In the genomic region with DNA sequence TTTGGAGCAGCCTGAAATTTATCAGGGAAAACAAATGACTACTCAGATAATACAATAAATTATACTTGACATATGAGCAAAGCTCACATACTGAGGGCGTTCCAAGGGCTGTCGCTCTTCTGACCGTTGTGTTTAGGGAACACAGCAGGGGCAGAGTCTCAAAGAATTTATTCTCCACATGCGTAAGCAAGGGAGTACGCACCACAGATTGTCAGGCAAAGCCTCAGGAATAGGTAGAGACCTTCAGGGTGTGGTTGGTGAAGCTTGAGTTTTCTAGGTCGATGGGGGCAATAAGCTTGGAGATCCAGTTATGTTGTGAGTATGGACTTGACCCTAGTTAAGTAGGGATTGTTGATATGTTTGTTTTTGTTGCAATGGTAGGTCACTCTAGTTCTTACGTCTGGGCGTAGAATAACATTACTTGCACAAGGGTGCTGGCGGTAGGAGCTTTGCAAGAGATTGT, we compare ENCODE assay signal across 9 cellular contexts. TPM values are rescaled to one million over a fixed set of nuclear protein-coding genes. Genes with fewer than 3 reads are reported as not detected.
DNase-seq lines count a peak whose midpoint lies in the region; ATAC-seq, FAIRE-seq and TF ChIP-seq lines count a peak whose summit lies in the region.
"Had no signal": no experiment of that assay in that cellular context is flagged by ENCODE, and none has a peak within 500 bp of the region (broad histone marks: within the 10 kb centered on the region; RNA-seq: fewer than 3 reads in every experiment).

No MANE protein-coding gene starts in this region.

- no peaks in the 10 kb centered on the region for H3K9me3 Mint-ChIP-seq in chondrocyte (ENCODE audit: low read depth)
- H3K9me3 Mint-ChIP-seq in memory B cell = no peaks in the 10 kb centered on the region

- TF ChIP-seq CTCF in chondrocyte (IDR thresholded peaks at IDR 0.05) = no peak

- H3K4me1 Mint-ChIP-seq in chondrocyte (ENCODE audit: low read depth) = peaks cover 31% of the 10 kb centered on the region
- H3K4me1 Mint-ChIP-seq in memory B cell = peaks cover 30% of the 10 kb centered on the region

- H3K27me3 Mint-ChIP-seq in chondrocyte (ENCODE audit: low read depth) (no peaks in the 10 kb centered on the region), memory B cell (no peaks in the 10 kb centered on the region)

- H3K36me3 Mint-ChIP-seq in chondrocyte (ENCODE audit: low read depth) (peaks cover 4% of the 10 kb centered on the region), memory B cell (peaks cover 6% of the 10 kb centered on the region)

- H3K27ac Mint-ChIP-seq in chondrocyte (ENCODE audit: unreplicated experiment) (peak overlapping the region; percentile 92), memory B cell (peak overlapping the region; percentile 68)

- H3K4me3 Mint-ChIP-seq in chondrocyte (ENCODE audit: unreplicated experiment) (peak overlapping the region; percentile 89), memory B cell (peak overlapping the region; percentile 92)

- ATAC-seq in memory B cell (ENCODE audit: low read depth) = no peak
- no peak for ATAC-seq in GM18868 (IDR thresholded peaks at IDR 0.05; ENCODE audit: unreplicated experiment)

- no peak for FAIRE-seq in urothelium cell line (lab: Jason Lieb, UNC)
- FAIRE-seq: A204.1 had no signal

- DNase-seq in DMS 273 (lab: John Stamatoyannopoulos, UW; ENCODE audit: unreplicated experiment) = peak; percentile 52
- no peak for DNase-seq in DMS 273 treated with DMSO at 0.1 percent for 48 hours (lab: John Stamatoyannopoulos, UW)
- DNase-seq in NCI-H69 (lab: John Stamatoyannopoulos, UW) = peak; percentile 95
- no peak for DNase-seq in chondrocyte (ENCODE audit: low spot score)
- DNase-seq in memory B cell (ENCODE audit: low spot score in 2 of 2) = no peak
- peak; percentile 8 for DNase-seq in urothelium cell line (ENCODE audit: low spot score)
- no peak for DNase-seq in iPS-NIHi11 (ENCODE audit: low spot score)

RNA-seq across cellular contexts. Expression of gene ACAT1, which starts 0.8 kb away (rescaled TPM):
- total RNA-seq in chondrocyte = 38.7 to 43.1 TPM (median 40.9 TPM) in 3 replicates

Comparison
In these comparisons a context has a peak if more than half of its experiments do, and no peak if none do; other contexts are left out.
1. DNase-seq: peak in DMS 273 (single experiment), NCI-H69 (single experiment) and urothelium cell line (single experiment); none in DMS 273 treated with DMSO at 0.1 percent for 48 hours (single experiment), chondrocyte (single experiment), memory B cell (0 of 2) and iPS-NIHi11 (single experiment).